12 cellular contexts compared by ENCODE assay signal in the genomic region with DNA sequence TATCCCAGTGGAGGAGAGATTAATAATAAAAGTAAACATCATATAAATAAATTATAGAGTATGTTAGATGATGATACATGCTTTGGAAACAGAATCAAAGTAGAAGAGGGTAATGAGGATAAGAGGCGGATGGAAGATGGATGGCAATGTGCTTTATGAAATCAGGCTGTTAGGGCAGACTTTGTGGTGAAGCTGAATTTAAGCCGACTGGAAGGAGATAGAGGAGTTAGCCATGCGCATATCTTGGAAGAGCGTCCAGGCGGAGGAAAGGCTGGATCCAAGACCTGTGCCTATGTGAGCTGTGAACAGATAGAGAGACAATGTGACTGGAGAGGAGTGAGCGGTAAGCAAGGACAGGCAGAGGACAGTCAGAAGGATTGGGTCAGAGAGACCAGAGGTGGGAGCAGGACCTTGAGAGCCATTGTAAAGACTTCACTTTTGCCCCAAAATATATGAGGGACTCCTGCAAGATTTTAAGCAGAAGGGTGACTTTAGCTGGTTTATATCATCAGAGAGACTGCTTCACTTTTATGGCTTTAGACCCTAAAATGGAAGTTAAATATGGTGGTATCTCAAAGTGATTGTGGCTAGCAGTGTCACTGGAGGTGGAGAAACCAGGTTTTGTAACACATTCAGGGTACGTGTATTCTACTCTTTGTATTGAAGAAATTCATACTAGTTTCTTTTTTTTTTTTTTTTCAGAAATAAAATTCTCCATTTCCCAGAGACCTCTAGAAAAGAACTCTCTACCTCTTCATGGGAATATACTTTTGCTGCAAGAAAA.
"Had no signal": no experiment of that assay in that cellular context is flagged by ENCODE, and none has a peak within 500 bp of the region (broad histone marks: within the 10 kb centered on the region; RNA-seq: fewer than 3 reads in every experiment).

No MANE protein-coding gene starts in this region.

- H3K27me3 ChIP-seq: dorsolateral prefrontal cortex had no signal

- H3K27ac ChIP-seq: dorsolateral prefrontal cortex, thoracic aorta had no signal

- H3K27ac Mint-ChIP-seq: activated naive CD4-positive, alpha-beta T cell treated with anti-CD3 and anti-CD28 coated beads, Interleukin-2, amount 50 U/mL, for 24 hours; stimulated activated naive CD8-positive, alpha-beta T cell treated with anti-CD3 and anti-CD28 coated beads, Interleukin-15, Interleukin-2, amounts not matched to agents 100 ng/mL and 50 ng/mL, for 24 hours; T-helper 2 cell treated with Interferon-gamma antibody and Interleukin-4, amounts not matched to agents 5 μg/mL and 100 μg/mL, for 36 hours had no signal

- H3K4me3 Mint-ChIP-seq: activated naive CD4-positive, alpha-beta T cell treated with anti-CD3 and anti-CD28 coated beads, Interleukin-2, amount 50 U/mL, for 24 hours; stimulated activated naive CD8-positive, alpha-beta T cell treated with anti-CD3 and anti-CD28 coated beads, Interleukin-15, Interleukin-2, amounts not matched to agents 100 ng/mL and 50 ng/mL, for 24 hours; T-helper 2 cell treated with Interferon-gamma antibody and Interleukin-4, amounts not matched to agents 5 μg/mL and 100 μg/mL, for 36 hours had no signal

- H3K36me3 ChIP-seq: thoracic aorta had no signal

- H3K4me1 Mint-ChIP-seq: activated naive CD4-positive, alpha-beta T cell treated with anti-CD3 and anti-CD28 coated beads, Interleukin-2, amount 50 U/mL, for 24 hours had no signal

- H3K36me3 Mint-ChIP-seq: activated naive CD4-positive, alpha-beta T cell treated with anti-CD3 and anti-CD28 coated beads, Interleukin-2, amount 50 U/mL, for 24 hours had no signal

- H3K4me3 ChIP-seq: dorsolateral prefrontal cortex, thoracic aorta had no signal

- ATAC-seq: activated CD4-positive, CD25-positive, alpha-beta regulatory T cell treated with anti-CD3 and anti-CD28 coated beads, Interleukin-2, amount 50 U/mL, for 24 hours; esophagus mucosa; left lobe of liver had no signal

- DNase-seq: amygdala; dorsolateral prefrontal cortex; glutamatergic neuron; islet precursor cell; stimulated activated CD4-positive, alpha-beta T cell treated with anti-CD3 and anti-CD28 coated beads, Interleukin-4, amount 100 ng/mL, for 24 hours had no signal

- H3K9me3 ChIP-seq: thoracic aorta had no signal

- H3K9me3 Mint-ChIP-seq: activated naive CD4-positive, alpha-beta T cell treated with anti-CD3 and anti-CD28 coated beads, Interleukin-2, amount 50 U/mL, for 24 hours; stimulated activated naive CD8-positive, alpha-beta T cell treated with anti-CD3 and anti-CD28 coated beads, Interleukin-15, Interleukin-2, amounts not matched to agents 100 ng/mL and 50 ng/mL, for 24 hours; T-helper 2 cell treated with Interferon-gamma antibody and Interleukin-4, amounts not matched to agents 5 μg/mL and 100 μg/mL, for 36 hours had no signal
